In the genomic region with DNA sequence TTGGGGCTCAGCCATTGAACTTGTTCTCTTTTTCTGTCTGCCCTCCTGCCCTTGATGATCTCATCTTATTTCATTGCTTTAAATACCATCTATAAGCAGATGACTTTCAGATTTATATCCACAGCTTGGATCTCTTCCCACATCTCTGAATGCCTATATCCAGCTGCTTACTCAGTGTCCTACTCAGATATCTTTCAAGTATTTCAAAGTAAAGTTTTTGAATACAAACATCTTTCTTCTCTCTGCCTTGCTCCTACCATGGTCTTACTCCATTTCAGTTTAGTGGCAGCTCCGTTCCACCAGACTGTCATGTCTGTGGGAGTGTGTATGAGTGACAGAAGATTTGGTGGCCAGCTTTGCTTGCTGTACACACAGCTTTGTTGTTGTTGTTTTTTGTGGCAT, we compare ENCODE assay signal across 11 cellular contexts.
DNase-seq lines count a peak whose midpoint lies in the region; ATAC-seq and TF ChIP-seq lines count a peak whose summit lies in the region.
"Had no signal": no experiment of that assay in that cellular context is flagged by ENCODE, and none has a peak within 500 bp of the region (broad histone marks: within the 10 kb centered on the region; RNA-seq: fewer than 3 reads in every experiment).

No MANE protein-coding gene starts in this region.

- POLR2A ChIA-PET in HEK293 (lab: Yijun Ruan, JAX) = interaction anchor here (0.5 to 0.6 kb wide), 2 partner anchors 198 to 318 kb away, joined by 4 to 5 read pairs; no protein-coding TSS in a partner anchor

- CTCF ChIA-PET in HEK293 (lab: Yijun Ruan, JAX) = interaction anchor here (0.5 kb wide), 1 partner anchor 352 kb away, joined by 3 read pairs; no protein-coding TSS in a partner anchor

- H3K36me3 ChIP-seq in HEK293 (ENCODE audit: control insufficient read depth in 2 of 2, insufficient read depth in 1 of 2, low read length in 2 of 2) = no peaks in the 10 kb centered on the region

- H3K36me3 Mint-ChIP-seq in stimulated activated effector memory CD8-positive, alpha-beta T cell treated with anti-CD3 and anti-CD28 coated beads, Interleukin-12 subunit alpha, Interleukin-12 subunit beta, amount 100 ng/mL, for 72 hours = peaks cover 13% of the 10 kb centered on the region

- H3K4me3 ChIP-seq in HEK293 (ENCODE audit: low read depth, low read length) = no peak overlapping the region

- DNase-seq in amniotic stem cell (lab: John Stamatoyannopoulos, UW) = peak; percentile 37
- DNase-seq in glomerular visceral epithelial cell (ENCODE audit: extremely low spot score) = peak; percentile 36
- DNase-seq in stimulated activated effector memory CD8-positive, alpha-beta T cell treated with anti-CD3 and anti-CD28 coated beads, Interleukin-12 subunit alpha, Interleukin-12 subunit beta, amount 100 ng/mL, for 72 hours (ENCODE audit: low spot score in 2 of 2) = no peak
- no peak for DNase-seq in NCI-H1694 treated with DMSO at 0.1 percent for 48 hours (lab: John Stamatoyannopoulos, UW)
- DNase-seq: activated CD4-positive, alpha-beta T cell treated with anti-CD3 and anti-CD28 coated beads, Interleukin-2, amount 50 U/mL, for 1 hour; stimulated activated CD4-positive, alpha-beta T cell treated with anti-CD3 and anti-CD28 coated beads, Interleukin-1b, Interleukin-23, amount 100 ng/mL, for 48 hours; stimulated activated naive CD8-positive, alpha-beta T cell treated with anti-CD3 and anti-CD28 coated beads, Interleukin-15, Interleukin-2, amounts not matched to agents 100 U/mL and 50 U/mL, for 24 hours had no signal

- H3K27ac Mint-ChIP-seq in stimulated activated effector memory CD8-positive, alpha-beta T cell treated with anti-CD3 and anti-CD28 coated beads, Interleukin-12 subunit alpha, Interleukin-12 subunit beta, amount 100 ng/mL, for 72 hours = peak overlapping the region; percentile 14

- H3K4me1 ChIP-seq in HEK293 (ENCODE audit: control insufficient read depth, insufficient read depth, low read length) = peaks cover 23% of the 10 kb centered on the region

- no peak for ATAC-seq in stimulated activated effector memory CD8-positive, alpha-beta T cell treated with anti-CD3 and anti-CD28 coated beads, Interleukin-12 subunit alpha, Interleukin-12 subunit beta, amount 100 ng/mL, for 72 hours
- ATAC-seq in GM19395 (IDR thresholded peaks at IDR 0.05; ENCODE audit: unreplicated experiment) = no peak
- ATAC-seq in GM19324 (IDR thresholded peaks at IDR 0.05; ENCODE audit: low FRiP score, unreplicated experiment) = no peak
- ATAC-seq: stimulated activated naive CD8-positive, alpha-beta T cell treated with anti-CD3 and anti-CD28 coated beads, Interleukin-15, Interleukin-2, amounts not matched to agents 100 U/mL and 50 U/mL, for 24 hours had no signal

- no peak for TF ChIP-seq CTCF in HEK293 (tag by site-specific recombination; IDR thresholded peaks at IDR 0.05)

- no peaks in the 10 kb centered on the region for H3K9me3 Mint-ChIP-seq in stimulated activated effector memory CD8-positive, alpha-beta T cell treated with anti-CD3 and anti-CD28 coated beads, Interleukin-12 subunit alpha, Interleukin-12 subunit beta, amount 100 ng/mL, for 72 hours

- H3K4me1 Mint-ChIP-seq in stimulated activated effector memory CD8-positive, alpha-beta T cell treated with anti-CD3 and anti-CD28 coated beads, Interleukin-12 subunit alpha, Interleukin-12 subunit beta, amount 100 ng/mL, for 72 hours = peaks cover 51% of the 10 kb centered on the region

- no peak overlapping the region for H3K27ac ChIP-seq in HEK293 (ENCODE audit: extremely low read depth, low read depth, low read length)

- no peak overlapping the region for H3K4me3 Mint-ChIP-seq in stimulated activated effector memory CD8-positive, alpha-beta T cell treated with anti-CD3 and anti-CD28 coated beads, Interleukin-12 subunit alpha, Interleukin-12 subunit beta, amount 100 ng/mL, for 72 hours
- H3K4me3 Mint-ChIP-seq: neural crest cell had no signal

- no peaks in the 10 kb centered on the region for H3K9me3 ChIP-seq in HEK293 (ENCODE audit: control insufficient read depth, insufficient read depth, low read depth, low read length)

TF ChIP-seq in HEK293, 187 proteins besides CTCF, POLR2A, EP300 and RAD21 (continues in another document):
- TF ChIP-seq ZNF248 (tag by site-specific recombination; IDR thresholded peaks at IDR 0.05) (no peak), ZBTB17 (tag by site-specific recombination; IDR thresholded peaks at IDR 0.05) (0 out of 2 replicates have a peak, but pooled peaks have one; percentile 28), BCL11B (tag by site-specific recombination; IDR thresholded peaks at IDR 0.05; ENCODE audit: low read depth) (no peak), ZNF175 (tag by site-specific recombination; IDR thresholded peaks at IDR 0.05) (no peak), ZNF670 (tag by site-specific recombination; IDR thresholded peaks at IDR 0.05; ENCODE audit: low read depth) (no peak), ZEB2 (tag by site-specific recombination; IDR thresholded peaks at IDR 0.05) (0 out of 2 replicates have a peak, but pooled peaks have one; percentile 41), ZNF324 (tag by site-specific recombination; IDR thresholded peaks at IDR 0.05) (no peak), ZNF521 (tag by site-specific recombination; IDR thresholded peaks at IDR 0.05) (no peak)
- TF ChIP-seq, protein P1, sequence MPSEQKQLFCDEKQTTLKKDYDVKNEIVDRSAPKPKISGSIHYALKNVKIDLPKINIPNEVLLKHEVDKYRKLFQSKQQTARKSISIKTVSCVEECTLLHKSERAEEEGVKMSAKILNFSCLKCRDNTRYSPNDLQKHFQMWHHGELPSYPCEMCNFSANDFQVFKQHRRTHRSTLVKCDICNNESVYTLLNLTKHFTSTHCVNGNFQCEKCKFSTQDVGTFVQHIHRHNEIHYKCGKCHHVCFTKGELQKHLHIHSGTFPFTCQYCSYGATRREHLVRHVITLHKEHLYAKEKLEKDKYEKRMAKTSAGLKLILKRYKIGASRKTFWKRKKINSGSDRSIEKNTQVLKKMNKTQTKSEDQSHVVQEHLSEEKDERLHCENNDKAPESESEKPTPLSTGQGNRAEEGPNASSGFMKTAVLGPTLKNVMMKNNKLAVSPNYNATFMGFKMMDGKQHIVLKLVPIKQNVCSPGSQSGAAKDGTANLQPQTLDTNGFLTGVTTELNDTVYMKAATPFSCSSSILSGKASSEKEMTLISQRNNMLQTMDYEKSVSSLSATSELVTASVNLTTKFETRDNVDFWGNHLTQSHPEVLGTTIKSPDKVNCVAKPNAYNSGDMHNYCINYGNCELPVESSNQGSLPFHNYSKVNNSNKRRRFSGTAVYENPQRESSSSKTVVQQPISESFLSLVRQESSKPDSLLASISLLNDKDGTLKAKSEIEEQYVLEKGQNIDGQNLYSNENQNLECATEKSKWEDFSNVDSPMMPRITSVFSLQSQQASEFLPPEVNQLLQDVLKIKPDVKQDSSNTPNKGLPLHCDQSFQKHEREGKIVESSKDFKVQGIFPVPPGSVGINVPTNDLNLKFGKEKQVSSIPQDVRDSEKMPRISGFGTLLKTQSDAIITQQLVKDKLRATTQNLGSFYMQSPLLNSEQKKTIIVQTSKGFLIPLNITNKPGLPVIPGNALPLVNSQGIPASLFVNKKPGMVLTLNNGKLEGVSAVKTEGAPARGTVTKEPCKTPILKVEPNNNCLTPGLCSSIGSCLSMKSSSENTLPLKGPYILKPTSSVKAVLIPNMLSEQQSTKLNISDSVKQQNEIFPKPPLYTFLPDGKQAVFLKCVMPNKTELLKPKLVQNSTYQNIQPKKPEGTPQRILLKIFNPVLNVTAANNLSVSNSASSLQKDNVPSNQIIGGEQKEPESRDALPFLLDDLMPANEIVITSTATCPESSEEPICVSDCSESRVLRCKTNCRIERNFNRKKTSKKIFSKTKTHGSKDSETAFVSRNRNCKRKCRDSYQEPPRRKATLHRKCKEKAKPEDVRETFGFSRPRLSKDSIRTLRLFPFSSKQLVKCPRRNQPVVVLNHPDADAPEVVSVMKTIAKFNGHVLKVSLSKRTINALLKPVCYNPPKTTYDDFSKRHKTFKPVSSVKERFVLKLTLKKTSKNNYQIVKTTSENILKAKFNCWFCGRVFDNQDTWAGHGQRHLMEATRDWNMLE (tag by site-specific recombination; conservative IDR thresholded peaks at IDR 0.05; ENCODE audit: low read depth) = no peak
- TF ChIP-seq, protein P2, sequence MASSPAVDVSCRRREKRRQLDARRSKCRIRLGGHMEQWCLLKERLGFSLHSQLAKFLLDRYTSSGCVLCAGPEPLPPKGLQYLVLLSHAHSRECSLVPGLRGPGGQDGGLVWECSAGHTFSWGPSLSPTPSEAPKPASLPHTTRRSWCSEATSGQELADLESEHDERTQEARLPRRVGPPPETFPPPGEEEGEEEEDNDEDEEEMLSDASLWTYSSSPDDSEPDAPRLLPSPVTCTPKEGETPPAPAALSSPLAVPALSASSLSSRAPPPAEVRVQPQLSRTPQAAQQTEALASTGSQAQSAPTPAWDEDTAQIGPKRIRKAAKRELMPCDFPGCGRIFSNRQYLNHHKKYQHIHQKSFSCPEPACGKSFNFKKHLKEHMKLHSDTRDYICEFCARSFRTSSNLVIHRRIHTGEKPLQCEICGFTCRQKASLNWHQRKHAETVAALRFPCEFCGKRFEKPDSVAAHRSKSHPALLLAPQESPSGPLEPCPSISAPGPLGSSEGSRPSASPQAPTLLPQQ (tag by site-specific recombination; IDR thresholded peaks at IDR 0.05) = no peak
- TF ChIP-seq, protein P3, sequence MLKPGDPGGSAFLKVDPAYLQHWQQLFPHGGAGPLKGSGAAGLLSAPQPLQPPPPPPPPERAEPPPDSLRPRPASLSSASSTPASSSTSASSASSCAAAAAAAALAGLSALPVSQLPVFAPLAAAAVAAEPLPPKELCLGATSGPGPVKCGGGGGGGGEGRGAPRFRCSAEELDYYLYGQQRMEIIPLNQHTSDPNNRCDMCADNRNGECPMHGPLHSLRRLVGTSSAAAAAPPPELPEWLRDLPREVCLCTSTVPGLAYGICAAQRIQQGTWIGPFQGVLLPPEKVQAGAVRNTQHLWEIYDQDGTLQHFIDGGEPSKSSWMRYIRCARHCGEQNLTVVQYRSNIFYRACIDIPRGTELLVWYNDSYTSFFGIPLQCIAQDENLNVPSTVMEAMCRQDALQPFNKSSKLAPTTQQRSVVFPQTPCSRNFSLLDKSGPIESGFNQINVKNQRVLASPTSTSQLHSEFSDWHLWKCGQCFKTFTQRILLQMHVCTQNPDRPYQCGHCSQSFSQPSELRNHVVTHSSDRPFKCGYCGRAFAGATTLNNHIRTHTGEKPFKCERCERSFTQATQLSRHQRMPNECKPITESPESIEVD (tag by site-specific recombination; IDR thresholded peaks at IDR 0.05) = no peak; the same call in 1 of the 2 replicates

Comparison
In these comparisons a context has a peak if more than half of its experiments do, and no peak if none do; other contexts are left out.
1. DNase-seq: peak in amniotic stem cell (single experiment) and glomerular visceral epithelial cell (single experiment); none in stimulated activated effector memory CD8-positive, alpha-beta T cell treated with anti-CD3 and anti-CD28 coated beads, Interleukin-12 subunit alpha, Interleukin-12 subunit beta, amount 100 ng/mL, for 72 hours (0 of 2) and NCI-H1694 treated with DMSO at 0.1 percent for 48 hours (single experiment).